Comparison of ENCODE assay signal across 8 cellular contexts in genomic region chr7:5231811-5232484, GRCh38. TPM values are rescaled to one million over a fixed set of nuclear protein-coding genes. Genes with fewer than 3 reads are reported as not detected.
DNase-seq lines count a peak whose midpoint lies in the region; ATAC-seq and TF ChIP-seq lines count a peak whose summit lies in the region.

No MANE protein-coding gene starts in this region.

- no peak for TF ChIP-seq CTCF in Peyer's patch (IDR thresholded peaks at IDR 0.05)
- TF ChIP-seq CTCF in vagina (IDR thresholded peaks at IDR 0.05) = no peak
- no peak for TF ChIP-seq CTCF in PC-9 (conservative IDR thresholded peaks at IDR 0.05)

- DNase-seq in Peyer's patch = peak in 2 of 3 donors; percentile 66 to 77
- no peak for DNase-seq in NCI-H82 (lab: John Stamatoyannopoulos, UW)
- no peak for DNase-seq in NCI-H226
- DNase-seq in vagina (ENCODE audit: extremely low spot score in 2 of 2) = no peak
- no peak for DNase-seq in PC-9

- CTCF ChIA-PET in PC-9 (lab: Charles Lee) = no interaction called here

- H3K4me3 ChIP-seq in Peyer's patch = no peak overlapping the region
- H3K4me3 ChIP-seq in rectal smooth muscle tissue (ENCODE audit: low read length) = peak overlapping the region; percentile 5
- H3K4me3 ChIP-seq in vagina = no peak overlapping the region
- H3K4me3 ChIP-seq in PC-9 = no peak overlapping the region

- no peak overlapping the region for H2AFZ ChIP-seq in PC-9

- ATAC-seq in GM18873 (IDR thresholded peaks at IDR 0.05; ENCODE audit: low FRiP score, unreplicated experiment) (peak; percentile 52), HG02763 (IDR thresholded peaks at IDR 0.05; ENCODE audit: unreplicated experiment) (peak; percentile 59)

- no TSS peak for BruUV-seq in PC-9 (replicated peaks; lab: Mats Ljungman, UMichigan)

- TF ChIP-seq POLR2A in Peyer's patch (IDR thresholded peaks at IDR 0.05) = no peak
- no peak for TF ChIP-seq POLR2A in vagina (IDR thresholded peaks at IDR 0.05)

- no peaks in the 10 kb centered on the region for H4K20me1 ChIP-seq in PC-9 (ENCODE audit: insufficient read depth)

- H3F3A ChIP-seq in PC-9 (ENCODE audit: insufficient read depth, low read depth) = peaks cover 14% of the 10 kb centered on the region

- peaks cover 0 to 57% (median 0%) of the 10 kb centered on the region in 3 donors for H3K36me3 ChIP-seq in Peyer's patch
- H3K36me3 ChIP-seq in rectal smooth muscle tissue (ENCODE audit: control insufficient read depth, insufficient read depth, low read length) = peaks cover 28% of the 10 kb centered on the region
- H3K36me3 ChIP-seq in vagina = peaks cover 0 to 64% of the 10 kb centered on the region in 2 donors
- H3K36me3 ChIP-seq in PC-9 (ENCODE audit: low read depth) = no peaks in the 10 kb centered on the region

- POLR2A ChIA-PET in PC-9 (lab: Charles Lee; ENCODE audit: unreplicated experiment) = no interaction called here

- no peak overlapping the region for H3K4me2 ChIP-seq in PC-9

- H3K9me3 ChIP-seq in Peyer's patch = no peaks in the 10 kb centered on the region
- no peaks in the 10 kb centered on the region for H3K9me3 ChIP-seq in vagina
- no peaks in the 10 kb centered on the region for H3K9me3 ChIP-seq in PC-9 (ENCODE audit: insufficient read depth, low read depth)

- no peak overlapping the region for H3K9ac ChIP-seq in rectal smooth muscle tissue (ENCODE audit: low read length)

- H3K79me2 ChIP-seq in PC-9 (ENCODE audit: low read depth) = no peaks in the 10 kb centered on the region

- no peaks in the 10 kb centered on the region for H3K9me2 ChIP-seq in PC-9 (ENCODE audit: insufficient read depth)

- H3K27me3 ChIP-seq in Peyer's patch (no peaks in the 10 kb centered on the region), rectal smooth muscle tissue (ENCODE audit: control insufficient read depth, insufficient read depth, low read length) (no peaks in the 10 kb centered on the region), vagina (no peaks in the 10 kb centered on the region), PC-9 (ENCODE audit: insufficient read depth, low read depth) (no peaks in the 10 kb centered on the region)

- H3K4me1 ChIP-seq in Peyer's patch (peaks cover 0 to 24% (median 3%) of the 10 kb centered on the region in 4 donors), rectal smooth muscle tissue (ENCODE audit: control insufficient read depth, insufficient read depth, low read length) (no peaks in the 10 kb centered on the region), vagina (peaks cover 11% of the 10 kb centered on the region), PC-9 (replicated peaks; ENCODE audit: insufficient read depth) (peaks cover 11% of the 10 kb centered on the region)

- intact Hi-C loops in vagina (cut with DNase I) = no loop called here
- intact Hi-C loops in PC-9 (cut with micrococcal nuclease; ENCODE audit: unreplicated experiment) = no loop called here

- H3K27ac ChIP-seq in Peyer's patch (peak overlapping the region; percentile 22 to 74 (median 56)), rectal smooth muscle tissue (ENCODE audit: low read depth, low read length) (no peak overlapping the region), vagina (no peak overlapping the region), PC-9 (no peak overlapping the region)

RNA-seq across cellular contexts. Expression of gene WIPI2, which starts 41.9 kb away (rescaled TPM):
- 10 to 100 TPM; 45.7 to 67.7 (median 50.0) TPM for total RNA-seq in Peyer's patch
- total RNA-seq in vagina = 45.7 TPM
- total RNA-seq in PC-9 (2021) = 120 and 124 TPM in 2 replicates

RNA-seq across cellular contexts. Expression of gene SLC29A4, which starts 50.8 kb away (rescaled TPM):
- total RNA-seq in Peyer's patch (10 to 100 TPM in 1 of 4 donors, 1 to 10 TPM in 3; 3.2 to 12.4 (median 4.6) TPM), vagina (2.7 TPM), PC-9 (2021) (7.9 and 10.3 TPM in 2 replicates)

Comparison
In these comparisons a context has a peak if more than half of its experiments do, and no peak if none do; other contexts are left out.
1. DNase-seq: peak in Peyer's patch (2 of 3); none in NCI-H82 (single experiment), NCI-H226 (single experiment), vagina (0 of 2) and PC-9 (0 of 2).
2. H3K27ac ChIP-seq: peak in Peyer's patch (4 of 4); none in rectal smooth muscle tissue (single experiment), vagina (single experiment) and PC-9 (single experiment).